24 cellular contexts compared by ENCODE assay signal in the genomic region with DNA sequence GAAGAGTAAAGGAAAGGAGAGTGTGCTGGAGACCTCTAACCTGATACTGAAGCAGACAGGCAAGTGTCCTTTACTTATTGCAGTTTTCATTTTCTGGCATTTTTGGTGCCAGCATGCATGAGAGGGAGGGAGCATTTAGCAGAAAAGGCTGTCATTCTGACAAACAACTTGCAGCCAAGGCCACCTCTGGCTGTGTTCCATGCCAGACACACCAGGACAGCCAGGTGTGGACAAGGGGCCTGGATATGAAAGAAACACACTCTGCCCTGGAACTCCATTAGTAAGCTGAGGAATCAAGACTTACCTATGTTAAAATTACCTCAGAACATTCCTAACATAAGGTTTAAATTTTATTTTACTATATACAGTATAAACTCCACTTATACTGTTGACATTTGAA.
"Had no signal": no experiment of that assay in that cellular context is flagged by ENCODE, and none has a peak within 500 bp of the region (broad histone marks: within the 10 kb centered on the region; RNA-seq: fewer than 3 reads in every experiment).

No MANE protein-coding gene starts in this region.

- H3K27me3 ChIP-seq: neural progenitor cell, ovary, right lobe of liver, upper lobe of left lung had no signal

- H3K4me3 ChIP-seq: neural progenitor cell, ovary, psoas muscle, right lobe of liver, sigmoid colon, stomach, thoracic aorta, tibial artery, transverse colon, upper lobe of left lung had no signal

- H3K36me3 ChIP-seq: neural progenitor cell, ovary, right lobe of liver, sigmoid colon, stomach, thoracic aorta, tibial artery, transverse colon, upper lobe of left lung had no signal

- FAIRE-seq: small intestine, urothelium cell line had no signal

- H3K4me1 ChIP-seq: neural progenitor cell, parathyroid adenoma, psoas muscle, right lobe of liver, sigmoid colon, stomach, tibial artery, transverse colon, upper lobe of left lung had no signal

- H3K9me3 ChIP-seq: ovary, psoas muscle, right lobe of liver, sigmoid colon, stomach, thoracic aorta, tibial artery, transverse colon, upper lobe of left lung had no signal

- DNase-seq: naive thymus-derived CD4-positive, alpha-beta T cell; natural killer cell; occipital lobe; ovary; posterior cingulate gyrus; psoas muscle; right cardiac atrium; right lobe of liver; sigmoid colon; small intestine; stimulated activated CD4-positive, alpha-beta T cell treated with anti-CD3 and anti-CD28 coated beads, Interleukin-15, amount 100 ng/mL, for 24 hours; stimulated activated CD4-positive, alpha-beta T cell treated with anti-CD3 and anti-CD28 coated beads, Interleukin-2, amount 100 ng/mL, for 24 hours; stimulated activated CD4-positive, alpha-beta T cell treated with anti-CD3 and anti-CD28 coated beads, Interleukin-2, amount 100 ng/mL, for 48 hours; stimulated activated CD4-positive, alpha-beta T cell treated with anti-CD3 and anti-CD28 coated beads, Interleukin-4, amount 100 ng/mL, for 24 hours; stimulated activated naive B cell treated with anti-CD40 and anti-IgM and Interleukin-4, amounts not matched to agents 10 μg/mL and 1 μg/mL and 100 μg/mL, for 72 hours; stimulated activated naive CD4-positive, alpha-beta T cell treated with Interleukin-2 at 50 U/mL for 16 hours; stomach; tibial artery; transverse colon; upper lobe of left lung had no signal

- H3K27ac ChIP-seq: neural progenitor cell, ovary, parathyroid adenoma, psoas muscle, right lobe of liver, sigmoid colon, stomach, thoracic aorta, tibial artery, transverse colon, upper lobe of left lung had no signal
